28 cellular contexts compared by ENCODE assay signal in genomic region chr1:246413430-246413829, GRCh38.
"Had no signal": no experiment of that assay in that cellular context is flagged by ENCODE, and none has a peak within 500 bp of the region (broad histone marks: within the 10 kb centered on the region; RNA-seq: fewer than 3 reads in every experiment).

No MANE protein-coding gene starts in this region.

- ATAC-seq: natural killer cell; psoas muscle; right cardiac atrium; right lobe of liver; stimulated activated effector memory CD8-positive, alpha-beta T cell treated with anti-CD3 and anti-CD28 coated beads, Interleukin-12 subunit alpha, Interleukin-12 subunit beta, amount 100 ng/mL, for 72 hours; stimulated activated naive CD8-positive, alpha-beta T cell treated with anti-CD3 and anti-CD28 coated beads, Interleukin-15, Interleukin-2, amounts not matched to agents 100 U/mL and 50 U/mL, for 24 hours had no signal

- H3K4me1 Mint-ChIP-seq: nephron, neural progenitor cell had no signal

- H2AFZ ChIP-seq: neural progenitor cell, parathyroid adenoma had no signal

- FAIRE-seq: small intestine, urothelium cell line had no signal

- H3K4me1 ChIP-seq: neural progenitor cell, parathyroid adenoma, psoas muscle, right lobe of liver, sigmoid colon, stomach, thyroid gland, tibial nerve, upper lobe of left lung, vagina had no signal

- H3K27me3 ChIP-seq: neural progenitor cell, ovary, right lobe of liver, sigmoid colon, stomach, thyroid gland, tibial nerve, upper lobe of left lung, vagina had no signal

- H3K4me3 Mint-ChIP-seq: natural killer cell; nephron; neural progenitor cell; stimulated activated effector memory CD8-positive, alpha-beta T cell treated with anti-CD3 and anti-CD28 coated beads, Interleukin-12 subunit alpha, Interleukin-12 subunit beta, amount 100 ng/mL, for 72 hours had no signal

- H3K79me2 ChIP-seq: parathyroid adenoma had no signal

- H3K9me3 ChIP-seq: psoas muscle, right lobe of liver, sigmoid colon, thoracic aorta, thyroid gland, upper lobe of left lung, vagina had no signal

- H3K27me3 Mint-ChIP-seq: progenitor cell of endocrine pancreas had no signal

- H3K4me3 ChIP-seq: neural progenitor cell, ovary, psoas muscle, right lobe of liver, sigmoid colon, stomach, thoracic aorta, thyroid gland, tibial nerve, upper lobe of left lung, vagina had no signal

- H3K27ac ChIP-seq: neural progenitor cell, ovary, parathyroid adenoma, psoas muscle, right lobe of liver, sigmoid colon, stomach, thoracic aorta, thyroid gland, tibial nerve, upper lobe of left lung, vagina had no signal

- H3K9ac ChIP-seq: neural progenitor cell, parathyroid adenoma had no signal

- DNase-seq: natural killer cell; occipital lobe; ovary; posterior cingulate gyrus; psoas muscle; right cardiac atrium; right lobe of liver; sigmoid colon; small intestine; stimulated activated CD4-positive, alpha-beta T cell treated with anti-CD3 and anti-CD28 coated beads, Interleukin-15, amount 100 ng/mL, for 24 hours; stimulated activated CD4-positive, alpha-beta T cell treated with anti-CD3 and anti-CD28 coated beads, Interleukin-2, amount 100 ng/mL, for 24 hours; stimulated activated CD4-positive, alpha-beta T cell treated with anti-CD3 and anti-CD28 coated beads, Interleukin-2, amount 100 ng/mL, for 48 hours; stimulated activated CD4-positive, alpha-beta T cell treated with anti-CD3 and anti-CD28 coated beads, Interleukin-4, amount 100 ng/mL, for 24 hours; stimulated activated naive CD4-positive, alpha-beta T cell; stimulated activated naive CD8-positive, alpha-beta T cell treated with anti-CD3 and anti-CD28 coated beads, Interleukin-15, Interleukin-2, amounts not matched to agents 100 U/mL and 50 U/mL, for 24 hours; stomach; thyroid gland; trophoblast cell; upper lobe of left lung had no signal

- H3K27ac Mint-ChIP-seq: natural killer cell; nephron; neural progenitor cell; progenitor cell of endocrine pancreas; stimulated activated effector memory CD8-positive, alpha-beta T cell treated with anti-CD3 and anti-CD28 coated beads, Interleukin-12 subunit alpha, Interleukin-12 subunit beta, amount 100 ng/mL, for 72 hours had no signal

- H3K36me3 ChIP-seq: neural progenitor cell, ovary, right lobe of liver, sigmoid colon, thoracic aorta, thyroid gland, vagina had no signal

- H3K4me2 ChIP-seq: neural progenitor cell had no signal

- H3K36me3 Mint-ChIP-seq: natural killer cell; stimulated activated effector memory CD8-positive, alpha-beta T cell treated with anti-CD3 and anti-CD28 coated beads, Interleukin-12 subunit alpha, Interleukin-12 subunit beta, amount 100 ng/mL, for 72 hours had no signal
